Comparison of ENCODE assay signal across 24 cellular contexts in the genomic region with DNA sequence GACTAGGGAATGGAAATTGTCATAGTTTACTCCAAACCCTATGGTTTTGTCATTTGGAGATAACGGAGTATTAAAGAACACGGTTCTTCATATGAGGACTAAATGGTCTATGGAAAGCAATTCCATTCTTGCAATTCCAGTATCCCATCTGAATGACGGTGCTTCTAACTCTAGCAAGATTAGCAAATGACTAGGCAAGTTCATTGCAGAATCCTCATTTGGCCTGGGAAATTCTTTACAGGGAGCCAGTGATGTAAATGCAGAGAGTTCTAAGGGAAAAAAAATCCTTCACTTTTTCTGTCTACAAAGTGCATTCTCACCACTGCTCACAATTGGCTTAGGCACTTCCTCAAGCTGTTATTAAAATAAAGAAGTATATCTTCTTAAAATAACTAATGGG.
DNase-seq lines count a peak whose midpoint lies in the region; ATAC-seq and TF ChIP-seq lines count a peak whose summit lies in the region.
"Had no signal": no experiment of that assay in that cellular context is flagged by ENCODE, and none has a peak within 500 bp of the region (broad histone marks: within the 10 kb centered on the region; RNA-seq: fewer than 3 reads in every experiment).

No MANE protein-coding gene starts in this region.

- H3K27me3 ChIP-seq in GM23248 (replicated peaks; ENCODE audit: insufficient read depth) (no peaks in the 10 kb centered on the region), adipocyte (replicated peaks; ENCODE audit: control insufficient read depth, insufficient read depth, low read length) (no peaks in the 10 kb centered on the region)

- DNase-seq in AG04449 (ENCODE audit: low read depth, low spot score): peak; percentile 42
- DNase-seq in GM23248: peak; percentile 50
- peak; percentile 16 for DNase-seq in adipocyte (ENCODE audit: low read depth)
- peak; percentile 9 to 29 for DNase-seq in foreskin fibroblast
- DNase-seq in dedifferentiated amniotic fluid mesenchymal stem cell (ENCODE audit: extremely low spot score): no peak
- DNase-seq in activated T-helper 1 cell treated with anti-CD3 and anti-CD28 coated beads, Interleukin-12 subunit alpha, Interleukin-12 subunit beta, Interleukin-2, Interleukin-4 antibody, amounts not matched to agents 30 ng/mL and 10 ng/mL and 1 ng/mL, durations not matched to agents 14 hours and 24 hours and 36 hours (ENCODE audit: low spot score): no peak
- DNase-seq: Caco-2; CD8-positive, alpha-beta T cell; Kasumi-1; MV-4-11; NCI-H1105; NCI-H1436 treated with DMSO at 0.1 percent for 48 hours; NCI-H187 treated with DMSO at 0.1 percent for 48 hours; NCI-H2171 treated with DMSO at 0.1 percent for 48 hours; NCI-H345; NCI-H510A treated with DMSO at 0.1 percent for 48 hours; NCI-H774; Right ventricle myocardium superior; RPMI8226; SW 1271 had no signal

- intact Hi-C loops in activated T-helper 1 cell treated with anti-CD3 and anti-CD28 coated beads, Interleukin-12 subunit alpha, Interleukin-12 subunit beta, Interleukin-2, Interleukin-4 antibody, amounts not matched to agents 30 ng/mL and 10 ng/mL and 1 ng/mL, durations not matched to agents 14 hours and 24 hours and 36 hours (cut with micrococcal nuclease): no loop called here

- no peaks in the 10 kb centered on the region; the same call in 1 of the 2 replicates for H4K20me1 ChIP-seq in GM23248 (ENCODE audit: insufficient read depth)

- no peak overlapping the region for H3K4me2 ChIP-seq in GM23248 (ENCODE audit: unreplicated experiment)

- H3K27ac Mint-ChIP-seq in activated T-helper 1 cell treated with anti-CD3 and anti-CD28 coated beads, Interleukin-12 subunit alpha, Interleukin-12 subunit beta, Interleukin-2, Interleukin-4 antibody, amounts not matched to agents 30 ng/mL and 10 ng/mL and 1 ng/mL, durations not matched to agents 14 hours and 24 hours and 36 hours: no peak overlapping the region
- H3K27ac Mint-ChIP-seq: B cell; CD8-positive, alpha-beta T cell had no signal

- peaks cover 6% of the 10 kb centered on the region; the same call in 1 of the 2 replicates for H3K4me1 ChIP-seq in GM23248 (ENCODE audit: insufficient read depth)
- peaks cover 7% of the 10 kb centered on the region for H3K4me1 ChIP-seq in adipocyte (ENCODE audit: control insufficient read depth, insufficient read depth, low read length)
- H3K4me1 ChIP-seq: Caco-2 had no signal

- peaks cover 27% of the 10 kb centered on the region for H3F3A ChIP-seq in GM23248 (ENCODE audit: insufficient read depth)

- in situ Hi-C loops in GM23248 (cut with MboI): loop anchor here (25.0 kb wide), 1 partner anchor 523 kb away; a partner anchor contains a TSS

- POLR2A ChIA-PET in AG04449 (lab: Yijun Ruan, JAX): no interaction called here

- H3K27me3 Mint-ChIP-seq in activated T-helper 1 cell treated with anti-CD3 and anti-CD28 coated beads, Interleukin-12 subunit alpha, Interleukin-12 subunit beta, Interleukin-2, Interleukin-4 antibody, amounts not matched to agents 30 ng/mL and 10 ng/mL and 1 ng/mL, durations not matched to agents 14 hours and 24 hours and 36 hours (ENCODE audit: insufficient read depth): peaks cover 22% of the 10 kb centered on the region
- H3K27me3 Mint-ChIP-seq: B cell had no signal

- H3K4me1 Mint-ChIP-seq in activated T-helper 1 cell treated with anti-CD3 and anti-CD28 coated beads, Interleukin-12 subunit alpha, Interleukin-12 subunit beta, Interleukin-2, Interleukin-4 antibody, amounts not matched to agents 30 ng/mL and 10 ng/mL and 1 ng/mL, durations not matched to agents 14 hours and 24 hours and 36 hours (ENCODE audit: low read depth): no peaks in the 10 kb centered on the region

- no peak for ATAC-seq in HG02678 (IDR thresholded peaks at IDR 0.05; ENCODE audit: unreplicated experiment)
- ATAC-seq: CD8-positive, alpha-beta T cell; HepG2 had no signal

- H3K36me3 ChIP-seq in GM23248 (ENCODE audit: low read depth): peaks cover 16% of the 10 kb centered on the region
- no peaks in the 10 kb centered on the region for H3K36me3 ChIP-seq in adipocyte (ENCODE audit: control insufficient read depth, insufficient read depth, low read length, severe bottlenecking)

- H3K4me3 ChIP-seq in AG04449 (ENCODE audit: low read depth, low read length) (no peak overlapping the region), GM23248 (no peak overlapping the region), adipocyte (ENCODE audit: low read length) (no peak overlapping the region), foreskin fibroblast (ENCODE audit: low read depth in 1 of 2, low read length in 2 of 2) (no peak overlapping the region)

- H3K9me3 ChIP-seq in GM23248 (ENCODE audit: low read depth): no peaks in the 10 kb centered on the region
- no peaks in the 10 kb centered on the region for H3K9me3 ChIP-seq in adipocyte (ENCODE audit: control insufficient read depth, low read length)
- H3K9me3 ChIP-seq: Caco-2 had no signal

- TF ChIP-seq CTCF in AG04449 (IDR thresholded peaks at IDR 0.05; ENCODE audit: insufficient read depth, low read length, missing control alignments) (no peak), foreskin fibroblast (IDR thresholded peaks at IDR 0.05; ENCODE audit: low read depth, low read length) (no peak)

- H3K9me3 Mint-ChIP-seq in activated T-helper 1 cell treated with anti-CD3 and anti-CD28 coated beads, Interleukin-12 subunit alpha, Interleukin-12 subunit beta, Interleukin-2, Interleukin-4 antibody, amounts not matched to agents 30 ng/mL and 10 ng/mL and 1 ng/mL, durations not matched to agents 14 hours and 24 hours and 36 hours: no peaks in the 10 kb centered on the region
- H3K9me3 Mint-ChIP-seq: CD8-positive, alpha-beta T cell had no signal

- CTCF ChIA-PET in AG04449 (lab: Yijun Ruan, JAX): interaction anchor here (0.7 to 16.2 kb wide), 10 partner anchors 5 to 377 kb away, joined by 3 to 626 read pairs (median 16); a partner anchor contains a TSS

- H3K9me2 ChIP-seq in GM23248 (ENCODE audit: insufficient read depth): no peaks in the 10 kb centered on the region

- H3K36me3 Mint-ChIP-seq in activated T-helper 1 cell treated with anti-CD3 and anti-CD28 coated beads, Interleukin-12 subunit alpha, Interleukin-12 subunit beta, Interleukin-2, Interleukin-4 antibody, amounts not matched to agents 30 ng/mL and 10 ng/mL and 1 ng/mL, durations not matched to agents 14 hours and 24 hours and 36 hours (ENCODE audit: low read depth): no peaks in the 10 kb centered on the region
- H3K36me3 Mint-ChIP-seq: CD8-positive, alpha-beta T cell had no signal

- no peak overlapping the region for H3K4me3 Mint-ChIP-seq in activated T-helper 1 cell treated with anti-CD3 and anti-CD28 coated beads, Interleukin-12 subunit alpha, Interleukin-12 subunit beta, Interleukin-2, Interleukin-4 antibody, amounts not matched to agents 30 ng/mL and 10 ng/mL and 1 ng/mL, durations not matched to agents 14 hours and 24 hours and 36 hours
- H3K4me3 Mint-ChIP-seq: B cell; CD8-positive, alpha-beta T cell had no signal

- no peaks in the 10 kb centered on the region for H3K79me2 ChIP-seq in GM23248 (ENCODE audit: insufficient read depth)

- H2AFZ ChIP-seq in GM23248: no peak overlapping the region

- no peak overlapping the region; the same call in 1 of the 2 replicates for H3K27ac ChIP-seq in GM23248
- H3K27ac ChIP-seq: C4-2B had no signal

- no peak overlapping the region for H3K9ac ChIP-seq in GM23248
- H3K9ac ChIP-seq in adipocyte (ENCODE audit: low read length): no peak overlapping the region

- WGBS in GM23248 (ENCODE audit: low coverage in 1 of 2, low lambda C conversion rate in 2 of 2, missing lambda C conversion rate in 2 of 2), 2 experiments: 12 to 20% methylated on average over 3 of the region's 3 CpGs

Comparison
In these comparisons a context has a peak if more than half of its experiments do, and no peak if none do; other contexts are left out.
1. DNase-seq: peak in AG04449 (single experiment), GM23248 (single experiment), adipocyte (single experiment) and foreskin fibroblast (2 of 2); none in dedifferentiated amniotic fluid mesenchymal stem cell (single experiment) and activated T-helper 1 cell treated with anti-CD3 and anti-CD28 coated beads, Interleukin-12 subunit alpha, Interleukin-12 subunit beta, Interleukin-2, Interleukin-4 antibody, amounts not matched to agents 30 ng/mL and 10 ng/mL and 1 ng/mL, durations not matched to agents 14 hours and 24 hours and 36 hours (single experiment).